Comparison of ENCODE assay signal across 13 cellular contexts in genomic region chr1:198543670-198544260, GRCh38. TPM values are rescaled to one million over a fixed set of nuclear protein-coding genes. Genes with fewer than 3 reads are reported as not detected.
DNase-seq lines count a peak whose midpoint lies in the region; ATAC-seq and TF ChIP-seq lines count a peak whose summit lies in the region.
"Had no signal": no experiment of that assay in that cellular context is flagged by ENCODE, and none has a peak within 500 bp of the region (broad histone marks: within the 10 kb centered on the region; RNA-seq: fewer than 3 reads in every experiment).

No MANE protein-coding gene starts in this region.

- H3K27me3 ChIP-seq in spleen (replicated peaks in 1 of 7): no peaks in the 10 kb centered on the region
- H3K27me3 ChIP-seq: vagina had no signal

- no peaks in the 10 kb centered on the region for H3K27me3 Mint-ChIP-seq in activated CD4-positive, alpha-beta T cell treated with anti-CD3 and anti-CD28 coated beads, Interleukin-2, amount 10 ng/mL, durations not matched to agents 7 days and 5 days

- H3K4me1 Mint-ChIP-seq in activated CD4-positive, alpha-beta T cell treated with anti-CD3 and anti-CD28 coated beads, Interleukin-2, amount 10 ng/mL, durations not matched to agents 7 days and 5 days: peaks cover 36% of the 10 kb centered on the region

- no peak for TF ChIP-seq POLR2A in spleen (IDR thresholded peaks at IDR 0.05)

- no peak for TF ChIP-seq CTCF in spleen (IDR thresholded peaks at IDR 0.05 in 8 of 11, conservative IDR thresholded peaks at IDR 0.05 in 3 of 11)

- peaks cover 10% of the 10 kb centered on the region for H3K36me3 Mint-ChIP-seq in activated CD4-positive, alpha-beta T cell treated with anti-CD3 and anti-CD28 coated beads, Interleukin-2, amount 10 ng/mL, durations not matched to agents 7 days and 5 days (ENCODE audit: low read depth)

- DNase-seq in activated CD4-positive, alpha-beta T cell treated with anti-CD3 and anti-CD28 coated beads, Interleukin-2, amount 10 ng/mL, durations not matched to agents 7 days and 5 days: no peak
- no peak for DNase-seq in activated CD4-positive, alpha-beta T cell treated with anti-CD3 and anti-CD28 coated beads, Interleukin-2, amount 50 U/mL, for 48 hours
- DNase-seq in OCI-M1 (lab: John Stamatoyannopoulos, UW): peak; percentile 50
- no peak for DNase-seq in spleen
- no peak for DNase-seq in D341Med (ENCODE audit: low spot score)
- DNase-seq in cardiac septum (ENCODE audit: low spot score): no peak
- DNase-seq in mesenteric fat pad (ENCODE audit: low spot score): no peak
- DNase-seq: kidney glomerular epithelial cell had no signal

- peak overlapping the region in 7 of 8 donors; percentile 4 to 74 (median 65) for H3K27ac ChIP-seq in spleen
- H3K27ac ChIP-seq: A549, vagina had no signal

- intact Hi-C loops in spleen (cut with DNase I; ENCODE audit: low total_unique reads): loop anchor here (10.0 kb wide), 1 partner anchor 51 kb away; no protein-coding TSS in a partner anchor
- intact Hi-C loops in cardiac septum (cut with DNase I): no loop called here

- H3K27ac Mint-ChIP-seq in activated CD4-positive, alpha-beta T cell treated with anti-CD3 and anti-CD28 coated beads, Interleukin-2, amount 10 ng/mL, durations not matched to agents 7 days and 5 days: peak overlapping the region; percentile 6

- 16 to 24% (median 19%) methylated on average over 2 of the region's 2 CpGs for WGBS in spleen, 5 donors

- ATAC-seq in HG02870 (IDR thresholded peaks at IDR 0.05; ENCODE audit: unreplicated experiment): peak; percentile 84
- ATAC-seq: A549 had no signal

- H3K9me3 Mint-ChIP-seq in activated CD4-positive, alpha-beta T cell treated with anti-CD3 and anti-CD28 coated beads, Interleukin-2, amount 10 ng/mL, durations not matched to agents 7 days and 5 days: peaks cover 14% of the 10 kb centered on the region

- H3K9me3 ChIP-seq in spleen: peaks cover 0 to 9% (median 2%) of the 10 kb centered on the region in 8 donors
- H3K9me3 ChIP-seq: A549, vagina had no signal

- POLR2A ChIA-PET in activated CD4-positive, alpha-beta T cell treated with anti-CD3 and anti-CD28 coated beads, Interleukin-2, amount 10 ng/mL, durations not matched to agents 7 days and 5 days (lab: Charles Lee): no interaction called here

- CTCF ChIA-PET in activated CD4-positive, alpha-beta T cell treated with anti-CD3 and anti-CD28 coated beads, Interleukin-2, amount 10 ng/mL, durations not matched to agents 7 days and 5 days (lab: Charles Lee): interaction anchor here (1.1 to 2.1 kb wide), 3 partner anchors 8 to 63 kb away, joined by 4 to 7 read pairs (median 4); no protein-coding TSS in a partner anchor

- peaks cover 0 to 52% (median 18%) of the 10 kb centered on the region in 6 donors for H3K4me1 ChIP-seq in spleen
- H3K4me1 ChIP-seq: A549, vagina had no signal

- H3K36me3 ChIP-seq in spleen: no peaks in the 10 kb centered on the region
- H3K36me3 ChIP-seq: vagina had no signal

- H3K4me3 ChIP-seq in spleen: no peak overlapping the region
- H3K4me3 ChIP-seq: A549, vagina had no signal

- no peak overlapping the region for H3K4me3 Mint-ChIP-seq in activated CD4-positive, alpha-beta T cell treated with anti-CD3 and anti-CD28 coated beads, Interleukin-2, amount 10 ng/mL, durations not matched to agents 7 days and 5 days

RNA-seq across cellular contexts. Expression of gene ATP6V1G3, which starts 3.3 kb away (rescaled TPM):
- total RNA-seq in activated CD4-positive, alpha-beta T cell treated with anti-CD3 and anti-CD28 coated beads, Interleukin-2, amount 10 ng/mL, durations not matched to agents 7 days and 5 days: not detected
- total RNA-seq in spleen: not detected
- not detected for polyA plus RNA-seq in spleen
- total RNA-seq in cardiac septum: not detected
- not detected for total RNA-seq in mesenteric fat pad
- total RNA-seq: dermis microvascular lymphatic vessel endothelial cell, MCF 10A, vagina had no signal
- polyA plus RNA-seq: A549 had no signal
